ENCODE assay signal across 18 cellular contexts in the genomic region with DNA sequence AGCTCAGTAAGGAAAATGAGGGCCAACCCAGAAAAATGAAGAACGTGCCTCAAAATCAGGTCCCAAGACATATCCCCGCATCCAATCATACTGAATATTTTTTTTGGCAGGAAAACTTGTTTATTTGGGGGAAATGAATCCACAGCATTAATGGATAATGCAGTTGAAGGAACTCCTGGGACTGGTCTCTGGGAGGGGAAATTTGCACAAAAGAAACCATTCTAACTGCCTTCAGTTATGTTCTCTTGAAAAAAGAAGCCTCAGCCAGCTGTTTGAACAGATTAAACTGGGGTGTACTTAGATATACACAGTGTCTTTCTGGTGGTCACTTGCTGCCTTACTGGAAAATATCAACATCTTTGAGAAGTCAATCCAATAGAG.
DNase-seq lines count a peak whose midpoint lies in the region; ATAC-seq and TF ChIP-seq lines count a peak whose summit lies in the region.
"Had no signal": no experiment of that assay in that cellular context is flagged by ENCODE, and none has a peak within 500 bp of the region (broad histone marks: within the 10 kb centered on the region; RNA-seq: fewer than 3 reads in every experiment).

No MANE protein-coding gene starts in this region.

- peaks cover 0 to 4% (median 2%) of the 10 kb centered on the region in 5 donors for H3K27me3 Mint-ChIP-seq in naive thymus-derived CD4-positive, alpha-beta T cell

- peak overlapping the region; percentile 3; the same call in 1 of the 2 replicates for H3K27ac ChIP-seq in HEK293 (ENCODE audit: extremely low read depth, low read depth, low read length)
- H3K27ac ChIP-seq in skeletal muscle tissue (ENCODE audit: low read depth, low read length) = peak overlapping the region; percentile 45
- no peak overlapping the region for H3K27ac ChIP-seq in naive thymus-derived CD4-positive, alpha-beta T cell (ENCODE audit: low read depth, low read length)
- no peak overlapping the region for H3K27ac ChIP-seq in ovary
- H3K27ac ChIP-seq: SJSA1 had no signal

- H3K4me1 ChIP-seq in HEK293 (ENCODE audit: control insufficient read depth, insufficient read depth, low read length) (peaks cover 53% of the 10 kb centered on the region), skeletal muscle tissue (ENCODE audit: control insufficient read depth in 3 of 3, insufficient read depth in 3 of 3, low read length in 3 of 3) (peaks cover 15 to 36% (median 21%) of the 10 kb centered on the region in 3 donors), ovary (ENCODE audit: insufficient read depth) (no peaks in the 10 kb centered on the region)
- H3K4me1 ChIP-seq in naive thymus-derived CD4-positive, alpha-beta T cell (ENCODE audit: control insufficient read depth in 2 of 2, insufficient read depth in 2 of 2, low read length in 2 of 2) = no peaks in the 10 kb centered on the region

- no peak for TF ChIP-seq EP300 in ovary (IDR thresholded peaks at IDR 0.05)

- no peaks in the 10 kb centered on the region for H3K9me3 Mint-ChIP-seq in naive thymus-derived CD4-positive, alpha-beta T cell
- H3K9me3 Mint-ChIP-seq: activated naive CD8-positive, alpha-beta T cell treated with anti-CD3 and anti-CD28 coated beads, Interleukin-2, amount 10 ng/mL, durations not matched to agents 7 days and 5 days; stimulated activated naive CD8-positive, alpha-beta T cell treated with anti-CD3 and anti-CD28 coated beads, Interleukin-15, Interleukin-2, amounts not matched to agents 100 ng/mL and 50 ng/mL, for 24 hours had no signal

- no peak for TF ChIP-seq POLR2A in ovary (IDR thresholded peaks at IDR 0.05)

- POLR2A ChIA-PET in HEK293 (lab: Yijun Ruan, JAX) = no interaction called here
- POLR2A ChIA-PET in naive thymus-derived CD4-positive, alpha-beta T cell (lab: Charles Lee) = no interaction called here

- WGBS in ovary, 3 donors = 73 to 84% (median 77%) methylated on average over 2 of the region's 2 CpGs

- H3K9ac ChIP-seq in skeletal muscle tissue (ENCODE audit: low read depth in 1 of 3, low read length in 3 of 3) = no peak overlapping the region

- H3K4me3 Mint-ChIP-seq in naive thymus-derived CD4-positive, alpha-beta T cell = no peak overlapping the region
- H3K4me3 Mint-ChIP-seq: activated naive CD8-positive, alpha-beta T cell treated with anti-CD3 and anti-CD28 coated beads, Interleukin-2, amount 10 ng/mL, durations not matched to agents 7 days and 5 days; stimulated activated naive CD8-positive, alpha-beta T cell treated with anti-CD3 and anti-CD28 coated beads, Interleukin-15, Interleukin-2, amounts not matched to agents 100 ng/mL and 50 ng/mL, for 24 hours had no signal

- intact Hi-C loops in left ventricle myocardium superior (cut with micrococcal nuclease) (no loop called here), ovary (cut with DNase I) (no loop called here)
- intact Hi-C loops in naive thymus-derived CD4-positive, alpha-beta T cell (cut with micrococcal nuclease) = no loop called here

- DNase-seq in RPMI7951 (ENCODE audit: low read depth) (peak; percentile 29), left ventricle myocardium superior (no peak), ACHN (no peak), GF-D8 (lab: John Stamatoyannopoulos, UW) (no peak), ovary (no peak)
- no peak for DNase-seq in naive thymus-derived CD4-positive, alpha-beta T cell
- DNase-seq: activated CD4-positive, CD25-positive, alpha-beta regulatory T cell treated with anti-CD3 and anti-CD28 coated beads, Interleukin-2, amount 50 U/mL, for 72 hours; activated naive CD8-positive, alpha-beta T cell treated with anti-CD3 and anti-CD28 coated beads, Interleukin-2, amount 10 ng/mL, durations not matched to agents 7 days and 5 days; dermis blood vessel endothelial cell; GDM1; HCEC 1CT; NCI-H446; T-helper 9 cell; uterus had no signal

- CTCF ChIA-PET in HEK293 (lab: Yijun Ruan, JAX) = interaction anchor here (1.1 kb wide), 1 partner anchor 51 kb away, joined by 3 read pairs; no protein-coding TSS in a partner anchor
- CTCF ChIA-PET in naive thymus-derived CD4-positive, alpha-beta T cell (lab: Charles Lee) = interaction anchor here (0.6 kb wide), 1 partner anchor 152 kb away, joined by 3 read pairs; no protein-coding TSS in a partner anchor

- no peaks in the 10 kb centered on the region for H3K36me3 ChIP-seq in HEK293 (ENCODE audit: control insufficient read depth in 2 of 2, insufficient read depth in 1 of 2, low read length in 2 of 2)
- no peaks in the 10 kb centered on the region for H3K36me3 ChIP-seq in skeletal muscle tissue (ENCODE audit: control insufficient read depth in 3 of 3, insufficient read depth in 3 of 3, low read length in 3 of 3)
- no peaks in the 10 kb centered on the region for H3K36me3 ChIP-seq in naive thymus-derived CD4-positive, alpha-beta T cell (ENCODE audit: control insufficient read depth in 2 of 3, insufficient read depth in 3 of 3, low read length in 3 of 3)
- no peaks in the 10 kb centered on the region for H3K36me3 ChIP-seq in ovary
- H3K36me3 ChIP-seq: SJSA1, uterus had no signal

- H3K9me3 ChIP-seq in HEK293 (ENCODE audit: control insufficient read depth, insufficient read depth, low read depth, low read length) (no peaks in the 10 kb centered on the region), skeletal muscle tissue (ENCODE audit: control insufficient read depth in 3 of 3, low read length in 3 of 3) (no peaks in the 10 kb centered on the region), ovary (no peaks in the 10 kb centered on the region)
- no peaks in the 10 kb centered on the region for H3K9me3 ChIP-seq in naive thymus-derived CD4-positive, alpha-beta T cell (ENCODE audit: control insufficient read depth in 2 of 3, low read length in 3 of 3)
- H3K9me3 ChIP-seq: SJSA1, uterus had no signal

- H3K27ac Mint-ChIP-seq in naive thymus-derived CD4-positive, alpha-beta T cell = no peak overlapping the region
- H3K27ac Mint-ChIP-seq: activated naive CD8-positive, alpha-beta T cell treated with anti-CD3 and anti-CD28 coated beads, Interleukin-2, amount 10 ng/mL, durations not matched to agents 7 days and 5 days; stimulated activated naive CD8-positive, alpha-beta T cell treated with anti-CD3 and anti-CD28 coated beads, Interleukin-15, Interleukin-2, amounts not matched to agents 100 ng/mL and 50 ng/mL, for 24 hours had no signal

- ATAC-seq in left ventricle myocardium superior = peak; percentile 53
- ATAC-seq in naive thymus-derived CD4-positive, alpha-beta T cell = no peak

- H3K4me3 ChIP-seq in HEK293 (ENCODE audit: low read depth, low read length) (no peak overlapping the region), skeletal muscle tissue (ENCODE audit: low read length in 3 of 3) (no peak overlapping the region), ovary (no peak overlapping the region)
- H3K4me3 ChIP-seq in naive thymus-derived CD4-positive, alpha-beta T cell (ENCODE audit: low read length) = no peak overlapping the region
- H3K4me3 ChIP-seq: SJSA1, uterus had no signal

- in situ Hi-C loops in ACHN (cut with HindIII; ENCODE audit: low pct_ligation_motif_present, low pct_unique_long_range_greater_than_20kb, low sequenced_read_pairs) = no loop called here

- peaks cover 0 to 27% (median 0%) of the 10 kb centered on the region in 7 donors for H3K4me1 Mint-ChIP-seq in naive thymus-derived CD4-positive, alpha-beta T cell

- TF ChIP-seq CTCF in HEK293 (tag by site-specific recombination; IDR thresholded peaks at IDR 0.05) (no peak), ovary (IDR thresholded peaks at IDR 0.05) (no peak)

- no peaks in the 10 kb centered on the region for H3K36me3 Mint-ChIP-seq in naive thymus-derived CD4-positive, alpha-beta T cell
- H3K36me3 Mint-ChIP-seq: activated naive CD8-positive, alpha-beta T cell treated with anti-CD3 and anti-CD28 coated beads, Interleukin-2, amount 10 ng/mL, durations not matched to agents 7 days and 5 days had no signal

- H3K27me3 ChIP-seq in skeletal muscle tissue (ENCODE audit: control insufficient read depth in 3 of 3, insufficient read depth in 3 of 3, low read length in 3 of 3) = no peaks in the 10 kb centered on the region
- H3K27me3 ChIP-seq in naive thymus-derived CD4-positive, alpha-beta T cell (ENCODE audit: control insufficient read depth in 2 of 2, insufficient read depth in 2 of 2, low read length in 2 of 2) = no peaks in the 10 kb centered on the region
- no peaks in the 10 kb centered on the region for H3K27me3 ChIP-seq in ovary
- H3K27me3 ChIP-seq: SJSA1, uterus had no signal

TF ChIP-seq in HEK293, 187 proteins besides CTCF, POLR2A, EP300 and RAD21:
- TF ChIP-seq ZNF335 (tag by site-specific recombination; conservative IDR thresholded peaks at IDR 0.05) (peak; percentile 35; the same call in 1 of the 2 replicates), ZNF791 (tag by site-specific recombination; IDR thresholded peaks at IDR 0.05) (no peak), ZNF184 (tag by site-specific recombination; IDR thresholded peaks at IDR 0.05) (no peak), SCRT2 (tag by site-specific recombination; IDR thresholded peaks at IDR 0.05) (0 out of 2 replicates have a peak, but pooled peaks have one; percentile 3), ZNF114 (tag by site-specific recombination; IDR thresholded peaks at IDR 0.05) (no peak)

Comparison
In these comparisons a context has a peak if more than half of its experiments do, and no peak if none do; other contexts are left out.
1. H3K27ac ChIP-seq: peak in HEK293 (single experiment) and skeletal muscle tissue (single experiment); none in naive thymus-derived CD4-positive, alpha-beta T cell (single experiment) and ovary (0 of 2).